ENCODE assay signal across 8 cellular contexts in the genomic region with DNA sequence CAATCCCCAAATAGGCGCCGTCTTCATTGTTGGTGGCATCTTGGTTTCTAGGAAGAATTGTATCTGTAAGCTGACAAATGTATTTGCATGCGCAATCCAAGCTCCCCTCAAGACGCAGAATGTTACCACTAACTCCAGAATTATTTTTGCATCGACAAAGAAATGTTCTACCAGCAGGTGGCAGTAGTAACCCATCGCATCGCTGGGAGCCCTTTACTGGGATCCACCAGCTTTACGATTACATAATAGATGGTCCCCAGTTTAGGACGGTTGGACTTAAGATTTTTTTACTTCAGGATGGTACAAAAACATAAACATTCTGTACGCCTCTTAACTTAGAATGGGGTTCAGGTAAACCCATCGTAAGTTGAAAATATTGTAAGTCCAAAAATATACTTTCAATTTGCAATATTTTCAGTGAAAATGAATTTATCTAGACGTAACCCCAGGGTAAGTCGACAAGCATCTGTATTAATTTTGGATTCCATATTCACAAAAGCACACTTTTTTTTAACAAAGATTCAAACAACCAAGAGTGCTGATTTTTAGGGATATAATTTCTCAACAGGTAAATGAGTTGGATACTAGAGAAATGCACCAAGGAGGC.
DNase-seq lines count a peak whose midpoint lies in the region; ATAC-seq and TF ChIP-seq lines count a peak whose summit lies in the region.

No MANE protein-coding gene starts in this region.

- ATAC-seq in activated CD8-positive, alpha-beta T cell treated with anti-CD3 and anti-CD28 coated beads, Interleukin-2, amount 10 ng/mL, durations not matched to agents 7 days and 5 days = no peak
- no peak for ATAC-seq in GM21515 (IDR thresholded peaks at IDR 0.05; ENCODE audit: unreplicated experiment)
- no peak for ATAC-seq in HG02571 (IDR thresholded peaks at IDR 0.05; ENCODE audit: unreplicated experiment)

- H3K4me1 Mint-ChIP-seq in activated CD8-positive, alpha-beta T cell treated with anti-CD3 and anti-CD28 coated beads, Interleukin-2, amount 10 ng/mL, durations not matched to agents 7 days and 5 days (ENCODE audit: low read depth) = no peaks in the 10 kb centered on the region

- CTCF ChIA-PET in HEK293T (lab: Yijun Ruan, JAX) = interaction anchor here (0.6 to 1.4 kb wide), 7 partner anchors 110 to 413 kb away, joined by 3 to 7 read pairs (median 3); no protein-coding TSS in a partner anchor
- CTCF ChIA-PET in activated CD8-positive, alpha-beta T cell treated with anti-CD3 and anti-CD28 coated beads, Interleukin-2, amount 10 ng/mL, durations not matched to agents 7 days and 5 days (lab: Charles Lee) = interaction anchor here (0.8 to 1.3 kb wide), 4 partner anchors 16 to 268 kb away, joined by 3 to 4 read pairs (median 3); no protein-coding TSS in a partner anchor

- H3K9me3 Mint-ChIP-seq in activated CD8-positive, alpha-beta T cell treated with anti-CD3 and anti-CD28 coated beads, Interleukin-2, amount 10 ng/mL, durations not matched to agents 7 days and 5 days (ENCODE audit: insufficient read depth) = no peaks in the 10 kb centered on the region

- POLR2A ChIA-PET in HEK293T (lab: Yijun Ruan, JAX) = no interaction called here
- POLR2A ChIA-PET in activated CD8-positive, alpha-beta T cell treated with anti-CD3 and anti-CD28 coated beads, Interleukin-2, amount 10 ng/mL, durations not matched to agents 7 days and 5 days (lab: Charles Lee) = no interaction called here

- DNase-seq in Daoy (ENCODE audit: low read depth) (peak; percentile 55), HEK293T (ENCODE audit: extremely low spot score) (peak; percentile 63), NCI-H226 (peak; percentile 17), fibroblast of the aortic adventitia (ENCODE audit: low read depth) (peak; percentile 46), nucleus accumbens (lab: John Stamatoyannopoulos, UW) (peak in 38 of 56 donors; percentile 3 to 77 (median 26))
- DNase-seq in activated CD8-positive, alpha-beta T cell treated with anti-CD3 and anti-CD28 coated beads, Interleukin-2, amount 10 ng/mL, durations not matched to agents 7 days and 5 days = peak; percentile 65

- no peaks in the 10 kb centered on the region for H3K27me3 Mint-ChIP-seq in activated CD8-positive, alpha-beta T cell treated with anti-CD3 and anti-CD28 coated beads, Interleukin-2, amount 10 ng/mL, durations not matched to agents 7 days and 5 days (ENCODE audit: low read depth)

- H3K4me3 Mint-ChIP-seq in activated CD8-positive, alpha-beta T cell treated with anti-CD3 and anti-CD28 coated beads, Interleukin-2, amount 10 ng/mL, durations not matched to agents 7 days and 5 days = no peak overlapping the region

- no peak overlapping the region for H3K4me3 ChIP-seq in fibroblast of the aortic adventitia (ENCODE audit: low read depth, low read length)

- TF ChIP-seq CTCF in fibroblast of the aortic adventitia (IDR thresholded peaks at IDR 0.05; ENCODE audit: insufficient read depth, low read length) = peak; percentile 68

- no peak overlapping the region for H3K27ac Mint-ChIP-seq in activated CD8-positive, alpha-beta T cell treated with anti-CD3 and anti-CD28 coated beads, Interleukin-2, amount 10 ng/mL, durations not matched to agents 7 days and 5 days

- H3K36me3 Mint-ChIP-seq in activated CD8-positive, alpha-beta T cell treated with anti-CD3 and anti-CD28 coated beads, Interleukin-2, amount 10 ng/mL, durations not matched to agents 7 days and 5 days (ENCODE audit: low read depth) = no peaks in the 10 kb centered on the region

TF ChIP-seq in HEK293T, 16 proteins besides CTCF, POLR2A, EP300 and RAD21:
- TF ChIP-seq SP1 (IDR thresholded peaks at IDR 0.05) = no peak
- TF ChIP-seq ZNF384 (IDR thresholded peaks at IDR 0.05) = no peak
- no peak for TF ChIP-seq BHLHE40 (IDR thresholded peaks at IDR 0.05; ENCODE audit: borderline replicate concordance)
- TF ChIP-seq ELF4 (IDR thresholded peaks at IDR 0.05) = no peak
- TF ChIP-seq FOXA1 (IDR thresholded peaks at IDR 0.05) = no peak
- no peak for TF ChIP-seq FOXK2 (IDR thresholded peaks at IDR 0.05)
- no peak for TF ChIP-seq ARNT (IDR thresholded peaks at IDR 0.05)
- TF ChIP-seq HDGF (IDR thresholded peaks at IDR 0.05; ENCODE audit: borderline replicate concordance) = no peak
- TF ChIP-seq, protein P1, sequence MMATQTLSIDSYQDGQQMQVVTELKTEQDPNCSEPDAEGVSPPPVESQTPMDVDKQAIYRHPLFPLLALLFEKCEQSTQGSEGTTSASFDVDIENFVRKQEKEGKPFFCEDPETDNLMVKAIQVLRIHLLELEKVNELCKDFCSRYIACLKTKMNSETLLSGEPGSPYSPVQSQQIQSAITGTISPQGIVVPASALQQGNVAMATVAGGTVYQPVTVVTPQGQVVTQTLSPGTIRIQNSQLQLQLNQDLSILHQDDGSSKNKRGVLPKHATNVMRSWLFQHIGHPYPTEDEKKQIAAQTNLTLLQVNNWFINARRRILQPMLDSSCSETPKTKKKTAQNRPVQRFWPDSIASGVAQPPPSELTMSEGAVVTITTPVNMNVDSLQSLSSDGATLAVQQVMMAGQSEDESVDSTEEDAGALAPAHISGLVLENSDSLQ (IDR thresholded peaks at IDR 0.05) = no peak
- TF ChIP-seq L3MBTL2 (conservative IDR thresholded peaks at IDR 0.05) = no peak
- TF ChIP-seq SUZ12 (IDR thresholded peaks at IDR 0.05) = no peak
- no peak for TF ChIP-seq LEF1 (IDR thresholded peaks at IDR 0.05; ENCODE audit: borderline replicate concordance)
